ENCODE assay signal across 10 cellular contexts in the genomic region with DNA sequence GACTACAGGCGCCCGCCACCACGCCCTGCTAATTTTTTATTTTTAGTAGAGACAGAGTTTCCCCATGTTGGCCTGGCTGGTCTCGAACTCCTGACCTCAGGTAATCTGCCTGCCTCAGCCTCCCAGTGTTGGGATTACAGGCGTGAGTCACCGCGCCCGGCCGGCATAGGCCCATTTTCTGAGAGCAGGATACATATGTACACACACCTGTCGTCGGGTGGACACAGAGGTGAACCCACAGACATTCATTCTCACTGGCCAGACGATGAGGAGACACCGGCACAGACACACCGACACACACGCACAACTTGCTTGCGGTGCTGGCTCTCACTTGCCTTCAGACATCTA. TPM values are rescaled to one million over a fixed set of nuclear protein-coding genes. Genes with fewer than 3 reads are reported as not detected.
A peak's percentile ranks its signal among the peaks of the same experiment; 100 is the strongest.
DNase-seq lines count a peak whose midpoint lies in the region; ATAC-seq and TF ChIP-seq lines count a peak whose summit lies in the region.
"Had no signal": no experiment of that assay in that cellular context is flagged by ENCODE, and none has a peak within 500 bp of the region (broad histone marks: within the 10 kb centered on the region; RNA-seq: fewer than 3 reads in every experiment).

No MANE protein-coding gene starts in this region.

- no peak for TF ChIP-seq POLR2A in thyroid gland (IDR thresholded peaks at IDR 0.05)

- ATAC-seq in left lobe of liver = peak; percentile 18

- no peaks in the 10 kb centered on the region for H3K27me3 ChIP-seq in thyroid gland

- H3K4me3 ChIP-seq in thyroid gland (replicated peaks in 1 of 3) = peak overlapping the region in 2 of 3 donors; percentile 38 to 48

- H3K9me3 ChIP-seq in thyroid gland = no peaks in the 10 kb centered on the region

- intact Hi-C loops in thyroid gland (cut with DNase I) = loop anchor here (5.0 kb wide), 1 partner anchor 170 kb away; a partner anchor contains a TSS

- peak; percentile 2 for DNase-seq in SHP77 treated with DMSO at 0.1 percent for 48 hours (lab: John Stamatoyannopoulos, UW)
- no peak for DNase-seq in SHP77 (lab: John Stamatoyannopoulos, UW)
- DNase-seq in caudate nucleus (lab: John Stamatoyannopoulos, UW) = peak in 4 of 61 donors; percentile 19 to 67 (median 30)
- no peak for DNase-seq in left lobe of liver (ENCODE audit: low spot score)
- DNase-seq in thyroid gland = no peak
- DNase-seq in NCI-H1417 treated with DMSO at 0.1 percent for 48 hours (lab: John Stamatoyannopoulos, UW) = no peak
- DNase-seq in SK-N-DZ (ENCODE audit: low spot score) = no peak
- no peak for DNase-seq in activated CD8-positive, alpha-beta memory T cell treated with anti-CD3 and anti-CD28 coated beads for 24 hours
- DNase-seq: NCI-H187 had no signal

- peaks cover 0 to 13% of the 10 kb centered on the region in 2 donors for H3K4me1 ChIP-seq in thyroid gland

- no peaks in the 10 kb centered on the region for H3K36me3 ChIP-seq in thyroid gland

- 70 to 87% methylated on average over 16 of the region's 16 CpGs for WGBS in thyroid gland, 2 donors

- H3K27ac ChIP-seq in caudate nucleus (ENCODE audit: low read depth, low read length) (peak overlapping the region; percentile 76), thyroid gland (peak overlapping the region in 1 of 3 donors; percentile 1)

- no peak for TF ChIP-seq CTCF in thyroid gland (IDR thresholded peaks at IDR 0.05)

RNA-seq across cellular contexts. Expression of a gene that starts 0.7 kb away (rescaled TPM):
- total RNA-seq in left lobe of liver = 0.45 TPM
- total RNA-seq in thyroid gland = 1 to 10 TPM in 1 of 4 donors, under 1 TPM in 3; 0.15 to 1.0 (median 0.52) TPM
- polyA plus RNA-seq in SK-N-DZ (2014; cell fraction: cytosol; rRNA removed) = 0.06 and 0.08 TPM in 2 replicates
- 0.37 and 0.38 TPM in 2 replicates for polyA plus RNA-seq in SK-N-DZ (2014; cell fraction: nucleus; rRNA removed)

RNA-seq across cellular contexts. Expression of a gene that starts 34.1 kb away (rescaled TPM):
- total RNA-seq in left lobe of liver (7.8 TPM), thyroid gland (10 to 100 TPM in 2 of 4 donors, 1 to 10 TPM in 2; 7.3 to 14.9 (median 9.2) TPM)
- 0.53 and 0.97 TPM in 2 replicates for polyA plus RNA-seq in SK-N-DZ (2014; cell fraction: cytosol; rRNA removed)
- polyA plus RNA-seq in SK-N-DZ (2014; cell fraction: nucleus; rRNA removed) = 1.5 and 2.5 TPM in 2 replicates

RNA-seq across cellular contexts. Expression of a gene that starts 35.2 kb away (rescaled TPM):
- total RNA-seq in left lobe of liver (0.55 TPM), thyroid gland (1 to 10 TPM in 1 of 4 donors, under 1 TPM in 1, not detected in 2; 0.67 to 1.0 TPM)
- not detected in 2 replicates for polyA plus RNA-seq in SK-N-DZ (2014; cell fraction: cytosol; rRNA removed)
- polyA plus RNA-seq in SK-N-DZ (2014; cell fraction: nucleus; rRNA removed) = not detected in 2 replicates
- total RNA-seq: natural killer cell treated with Interleukin-12 subunit alpha and Interleukin-12 subunit beta and Interleukin-15 and Interleukin-18, amount 100 ng/mL, for 72 hours had no signal

RNA-seq across cellular contexts. Expression of a gene that starts 42.2 kb away (rescaled TPM):
- 2.3 TPM for total RNA-seq in left lobe of liver
- total RNA-seq in thyroid gland = 10 to 100 TPM in 3 of 4 donors, 1 to 10 TPM in 1; 7.4 to 18.4 (median 13.6) TPM
- 2.8 and 5.9 TPM in 2 replicates for polyA plus RNA-seq in SK-N-DZ (2014; cell fraction: cytosol; rRNA removed)
- polyA plus RNA-seq in SK-N-DZ (2014; cell fraction: nucleus; rRNA removed) = 7.5 and 12.4 TPM in 2 replicates

RNA-seq across cellular contexts. Expression of a gene that starts 54.4 kb away (rescaled TPM):
- total RNA-seq in left lobe of liver (0.10 TPM), thyroid gland (under 1 TPM in 2 of 4 donors, not detected in 2; 0.42 to 0.56 TPM)
- polyA plus RNA-seq in SK-N-DZ (2014; cell fraction: cytosol; rRNA removed) = not detected in 2 replicates
- polyA plus RNA-seq in SK-N-DZ (2014; cell fraction: nucleus; rRNA removed) = not detected in 2 replicates
